In the genomic region with DNA sequence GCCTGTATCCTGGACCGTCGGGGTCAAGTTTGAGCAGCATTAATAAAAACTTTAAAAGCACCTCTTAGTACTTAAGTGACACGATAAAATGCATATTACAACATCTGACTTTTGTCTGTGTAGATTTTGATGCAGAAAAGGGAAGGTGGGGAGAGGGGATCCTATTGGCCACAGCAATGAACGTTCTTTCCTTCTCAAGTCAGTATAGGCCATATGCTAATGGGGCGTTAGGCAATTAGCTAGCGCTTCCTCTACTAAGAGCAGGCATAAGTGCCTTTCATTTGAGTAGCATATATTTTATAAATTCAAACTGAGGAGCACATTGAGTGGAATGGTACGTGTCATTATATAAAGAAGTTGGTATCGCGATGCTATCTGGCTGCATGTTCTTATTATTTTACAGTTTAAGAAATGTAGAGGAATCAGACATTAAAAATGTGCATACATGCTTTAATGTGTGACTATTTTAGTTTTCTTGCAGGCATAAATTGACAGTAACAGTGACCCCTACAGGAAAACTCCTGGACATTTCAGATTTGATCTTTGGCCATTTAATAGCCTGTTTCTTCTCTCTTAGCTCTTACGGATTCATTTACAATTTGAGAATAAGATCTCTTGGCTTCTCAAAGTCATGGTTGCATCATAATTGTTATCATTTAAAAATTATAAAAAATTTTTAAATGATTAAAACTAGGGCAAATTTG, we compare ENCODE assay signal across 8 cellular contexts. TPM values are rescaled to one million over a fixed set of nuclear protein-coding genes. Genes with fewer than 3 reads are reported as not detected.
A peak's percentile ranks its signal among the peaks of the same experiment; 100 is the strongest.
DNase-seq lines count a peak whose midpoint lies in the region; ATAC-seq and TF ChIP-seq lines count a peak whose summit lies in the region.

No MANE protein-coding gene starts in this region.

- H3K27me3 ChIP-seq in iPS-20b (ENCODE audit: insufficient read depth, low read length) (peaks cover 51% of the 10 kb centered on the region), thoracic aorta (replicated peaks; ENCODE audit: insufficient read depth) (no peaks in the 10 kb centered on the region)

- no peaks in the 10 kb centered on the region for H3K36me3 Mint-ChIP-seq in activated naive CD8-positive, alpha-beta T cell treated with anti-CD3 and anti-CD28 coated beads, Interleukin-2, amount 10 ng/mL, durations not matched to agents 7 days and 5 days
- no peaks in the 10 kb centered on the region for H3K36me3 Mint-ChIP-seq in effector memory CD8-positive, alpha-beta T cell (ENCODE audit: insufficient read depth)

- no peak for ATAC-seq in activated naive CD8-positive, alpha-beta T cell treated with anti-CD3 and anti-CD28 coated beads, Interleukin-2, amount 10 ng/mL, durations not matched to agents 7 days and 5 days (ENCODE audit: low read depth)
- ATAC-seq in thoracic aorta (ENCODE audit: insufficient number of reproducible peaks, low FRiP score, low read depth) (no peak), HG03039 (IDR thresholded peaks at IDR 0.05; ENCODE audit: unreplicated experiment) (no peak)
- no peak for ATAC-seq in effector memory CD8-positive, alpha-beta T cell (replicated peaks)

- DNase-seq in A172 (ENCODE audit: low spot score) (peak; percentile 16), HT-29 (ENCODE audit: low spot score) (peak; percentile 79), thoracic aorta (ENCODE audit: low spot score) (no peak), NCI-H2107 (lab: John Stamatoyannopoulos, UW) (no peak)
- no peak for DNase-seq in activated naive CD8-positive, alpha-beta T cell treated with anti-CD3 and anti-CD28 coated beads, Interleukin-2, amount 10 ng/mL, durations not matched to agents 7 days and 5 days
- DNase-seq in effector memory CD8-positive, alpha-beta T cell, result no peak

- H3K27me3 Mint-ChIP-seq in activated naive CD8-positive, alpha-beta T cell treated with anti-CD3 and anti-CD28 coated beads, Interleukin-2, amount 10 ng/mL, durations not matched to agents 7 days and 5 days, result peaks cover 43% of the 10 kb centered on the region
- peaks cover 36 to 50% of the 10 kb centered on the region in 2 donors for H3K27me3 Mint-ChIP-seq in effector memory CD8-positive, alpha-beta T cell

- no peak overlapping the region for H3K27ac ChIP-seq in iPS-20b (ENCODE audit: low read length)
- H3K27ac ChIP-seq in thoracic aorta, result no peak overlapping the region

- no peak for TF ChIP-seq CTCF in thoracic aorta (IDR thresholded peaks at IDR 0.05)

- no peak overlapping the region for H3K27ac Mint-ChIP-seq in activated naive CD8-positive, alpha-beta T cell treated with anti-CD3 and anti-CD28 coated beads, Interleukin-2, amount 10 ng/mL, durations not matched to agents 7 days and 5 days
- no peak overlapping the region for H3K27ac Mint-ChIP-seq in effector memory CD8-positive, alpha-beta T cell

- H3K4me1 Mint-ChIP-seq in activated naive CD8-positive, alpha-beta T cell treated with anti-CD3 and anti-CD28 coated beads, Interleukin-2, amount 10 ng/mL, durations not matched to agents 7 days and 5 days, result peaks cover 5% of the 10 kb centered on the region
- H3K4me1 Mint-ChIP-seq in effector memory CD8-positive, alpha-beta T cell (ENCODE audit: low read depth in 2 of 2), result peaks cover 5 to 7% of the 10 kb centered on the region in 2 donors

- H3K36me3 ChIP-seq in iPS-20b (ENCODE audit: insufficient read depth, low read depth, low read length) (no peaks in the 10 kb centered on the region), thoracic aorta (no peaks in the 10 kb centered on the region)

- peak overlapping the region; percentile 46; the same call in 1 of the 2 replicates for H3K9ac ChIP-seq in iPS-20b (ENCODE audit: low read depth, low read length)

- H3K4me1 ChIP-seq in iPS-20b (ENCODE audit: insufficient read depth, low read length) (peaks cover 10% of the 10 kb centered on the region; the same call in 1 of the 2 replicates), thoracic aorta (ENCODE audit: control insufficient read depth in 1 of 2, low read depth in 2 of 2) (peaks cover 3 to 18% of the 10 kb centered on the region in 2 donors)

- POLR2A ChIA-PET in activated naive CD8-positive, alpha-beta T cell treated with anti-CD3 and anti-CD28 coated beads, Interleukin-2, amount 10 ng/mL, durations not matched to agents 7 days and 5 days (lab: Charles Lee), result no interaction called here

- no peaks in the 10 kb centered on the region for H3K9me3 Mint-ChIP-seq in activated naive CD8-positive, alpha-beta T cell treated with anti-CD3 and anti-CD28 coated beads, Interleukin-2, amount 10 ng/mL, durations not matched to agents 7 days and 5 days
- no peaks in the 10 kb centered on the region for H3K9me3 Mint-ChIP-seq in effector memory CD8-positive, alpha-beta T cell

- H3K9me3 ChIP-seq in iPS-20b (ENCODE audit: insufficient read depth, low read depth, low read length) (no peaks in the 10 kb centered on the region), thoracic aorta (no peaks in the 10 kb centered on the region)

- H3K4me3 ChIP-seq in iPS-20b (ENCODE audit: low read length) (peak overlapping the region; percentile 77; the same call in 1 of the 2 replicates), thoracic aorta (peak overlapping the region; percentile 68)

- peak overlapping the region; percentile 72 for H3K4me3 Mint-ChIP-seq in activated naive CD8-positive, alpha-beta T cell treated with anti-CD3 and anti-CD28 coated beads, Interleukin-2, amount 10 ng/mL, durations not matched to agents 7 days and 5 days
- peak overlapping the region in 1 of 2 donors; percentile 5 for H3K4me3 Mint-ChIP-seq in effector memory CD8-positive, alpha-beta T cell

RNA-seq across cellular contexts. Expression of a gene that starts 1.1 kb away (rescaled TPM):
- not detected in 2 replicates for total RNA-seq in A172 (2014; rRNA removed; shearing (Covaris generic))
- total RNA-seq in HT-29 (2014; rRNA removed; shearing (Covaris generic)), result 3.2 and 3.4 TPM in 2 replicates
- total RNA-seq in activated naive CD8-positive, alpha-beta T cell treated with anti-CD3 and anti-CD28 coated beads, Interleukin-2, amount 10 ng/mL, durations not matched to agents 7 days and 5 days, result not detected
- total RNA-seq in thoracic aorta, result 1 to 10 TPM; 5.8 to 8.4 TPM

Comparison
In these comparisons a context has a peak if more than half of its experiments do, and no peak if none do; other contexts are left out.
1. DNase-seq: peak in A172 (single experiment) and HT-29 (single experiment); none in activated naive CD8-positive, alpha-beta T cell treated with anti-CD3 and anti-CD28 coated beads, Interleukin-2, amount 10 ng/mL, durations not matched to agents 7 days and 5 days (single experiment), thoracic aorta (single experiment), effector memory CD8-positive, alpha-beta T cell (0 of 3) and NCI-H2107 (single experiment).